ENCODE assay signal across 15 cellular contexts in genomic region chr21:37763298-37763697, GRCh38.
DNase-seq lines count a peak whose midpoint lies in the region; ATAC-seq, FAIRE-seq and TF ChIP-seq lines count a peak whose summit lies in the region.
"Had no signal": no experiment of that assay in that cellular context is flagged by ENCODE, and none has a peak within 500 bp of the region (broad histone marks: within the 10 kb centered on the region; RNA-seq: fewer than 3 reads in every experiment).

No MANE protein-coding gene starts in this region.

- no peak for ATAC-seq in HG02973 (IDR thresholded peaks at IDR 0.05; ENCODE audit: unreplicated experiment)

- H3K27me3 Mint-ChIP-seq in glutamatergic neuron (ENCODE audit: unreplicated experiment) = peaks cover 15% of the 10 kb centered on the region

- H3K27ac ChIP-seq in coronary artery = no peak overlapping the region
- H3K27ac ChIP-seq: C4-2B, GM23248 had no signal

- peaks cover 31% of the 10 kb centered on the region for H3K9me3 Mint-ChIP-seq in glutamatergic neuron (ENCODE audit: unreplicated experiment)

- DNase-seq in NCI-H748 (lab: John Stamatoyannopoulos, UW; ENCODE audit: unreplicated experiment) = peak; percentile 7
- DNase-seq in NCI-H748 treated with DMSO at 0.1 percent for 48 hours (lab: John Stamatoyannopoulos, UW) = no peak
- peak; percentile 21 for DNase-seq in NCI-H69 (lab: John Stamatoyannopoulos, UW)
- DNase-seq in glutamatergic neuron = no peak
- no peak for DNase-seq in coronary artery (ENCODE audit: low spot score)
- no peak for DNase-seq in RCC 7860 (ENCODE audit: low spot score)
- DNase-seq: COR-L47, DMS79, GM23248, KG1, NCI-H1092, NCI-H146, T-helper 2 cell had no signal

- FAIRE-seq in RCC 7860 (lab: Jason Lieb, UNC) = no peak

- peak overlapping the region; percentile 91 for H3K27ac Mint-ChIP-seq in glutamatergic neuron (ENCODE audit: unreplicated experiment)

- H3K4me3 Mint-ChIP-seq in glutamatergic neuron (ENCODE audit: unreplicated experiment) = peak overlapping the region; percentile 67

- TF ChIP-seq CTCF in glutamatergic neuron (IDR thresholded peaks at IDR 0.05; ENCODE audit: partially characterized antibody, unreplicated experiment) = no peak
- no peak for TF ChIP-seq CTCF in coronary artery (IDR thresholded peaks at IDR 0.05)

- peaks cover 38% of the 10 kb centered on the region for H3K4me1 Mint-ChIP-seq in glutamatergic neuron (ENCODE audit: low read depth, unreplicated experiment)

- H3K4me3 ChIP-seq in coronary artery = no peak overlapping the region
- H3K4me3 ChIP-seq: GM23248 had no signal

- H3K36me3 Mint-ChIP-seq in glutamatergic neuron (ENCODE audit: unreplicated experiment) = no peaks in the 10 kb centered on the region

Comparison
In these comparisons a context has a peak if more than half of its experiments do, and no peak if none do; other contexts are left out.
1. DNase-seq: peak in NCI-H748 (single experiment) and NCI-H69 (single experiment); none in NCI-H748 treated with DMSO at 0.1 percent for 48 hours (single experiment), glutamatergic neuron (single experiment), coronary artery (single experiment) and RCC 7860 (single experiment).